Comparison of ENCODE assay signal across 22 cellular contexts in genomic region chr4:152973614-152974200, GRCh38. TPM values are rescaled to one million over a fixed set of nuclear protein-coding genes. Genes with fewer than 3 reads are reported as not detected.
A peak's percentile ranks its signal among the peaks of the same experiment; 100 is the strongest.
DNase-seq lines count a peak whose midpoint lies in the region; ATAC-seq and TF ChIP-seq lines count a peak whose summit lies in the region.
"Had no signal": no experiment of that assay in that cellular context is flagged by ENCODE, and none has a peak within 500 bp of the region (broad histone marks: within the 10 kb centered on the region; RNA-seq: fewer than 3 reads in every experiment).

No MANE protein-coding gene starts in this region.

- H3K9me3 Mint-ChIP-seq in WTC11 (no peaks in the 10 kb centered on the region), progenitor cell of endocrine pancreas (ENCODE audit: low read depth) (no peaks in the 10 kb centered on the region)
- H3K9me3 Mint-ChIP-seq: activated naive CD8-positive, alpha-beta T cell treated with anti-CD3 and anti-CD28 coated beads, Interleukin-2, amount 50 U/mL, for 24 hours had no signal

- H3K27me3 Mint-ChIP-seq in WTC11 (ENCODE audit: low read depth) (no peaks in the 10 kb centered on the region), progenitor cell of endocrine pancreas (no peaks in the 10 kb centered on the region)
- H3K27me3 Mint-ChIP-seq: activated naive CD8-positive, alpha-beta T cell treated with anti-CD3 and anti-CD28 coated beads, Interleukin-2, amount 50 U/mL, for 24 hours had no signal

- CTCF ChIA-PET in WTC11 (lab: Charles Lee): interaction anchor here (0.9 to 1.8 kb wide), 3 partner anchors 38 to 154 kb away, joined by 3 to 5 read pairs (median 4); partner anchors contain the start of gene FHDC1

- H3K4me1 Mint-ChIP-seq in WTC11 (no peaks in the 10 kb centered on the region), progenitor cell of endocrine pancreas (ENCODE audit: low read depth) (peaks cover 2% of the 10 kb centered on the region)
- H3K4me1 Mint-ChIP-seq: activated naive CD8-positive, alpha-beta T cell treated with anti-CD3 and anti-CD28 coated beads, Interleukin-2, amount 50 U/mL, for 24 hours had no signal

- peak overlapping the region; percentile 3; the same call in 1 of the 2 replicates for H3K27ac Mint-ChIP-seq in WTC11
- peak overlapping the region; percentile 26 for H3K27ac Mint-ChIP-seq in progenitor cell of endocrine pancreas
- H3K27ac Mint-ChIP-seq: activated naive CD8-positive, alpha-beta T cell treated with anti-CD3 and anti-CD28 coated beads, Interleukin-2, amount 50 U/mL, for 24 hours had no signal

- intact Hi-C loops in head of caudate nucleus (cut with DNase I): no loop called here

- no peak for ATAC-seq in WTC11
- no peak for ATAC-seq in GM21360 (IDR thresholded peaks at IDR 0.05; ENCODE audit: unreplicated experiment)
- ATAC-seq: activated naive CD8-positive, alpha-beta T cell treated with anti-CD3 and anti-CD28 coated beads, Interleukin-2, amount 50 U/mL, for 24 hours; body of pancreas; gastrocnemius medialis; HepG2; mucosa of descending colon had no signal

- no peak overlapping the region for H3K4me3 Mint-ChIP-seq in WTC11
- H3K4me3 Mint-ChIP-seq in progenitor cell of endocrine pancreas (ENCODE audit: low read depth): no peak overlapping the region
- H3K4me3 Mint-ChIP-seq: activated naive CD8-positive, alpha-beta T cell treated with anti-CD3 and anti-CD28 coated beads, Interleukin-2, amount 50 U/mL, for 24 hours had no signal

- peak; percentile 45 for DNase-seq in Ammon's horn (ENCODE audit: low spot score)
- no peak for DNase-seq in WTC11 (ENCODE audit: low spot score)
- DNase-seq in head of caudate nucleus: peak in 32 of 42 donors; percentile 12 to 83 (median 44)
- no peak for DNase-seq in progenitor cell of endocrine pancreas (ENCODE audit: low spot score, unreplicated experiment)
- DNase-seq in stimulated activated CD4-positive, alpha-beta T cell treated with anti-CD3 and anti-CD28 coated beads, Interleukin-4, amount 100 ng/mL, for 24 hours: no peak
- DNase-seq in stimulated activated CD4-positive, alpha-beta T cell treated with anti-CD3 and anti-CD28 coated beads, Interleukin-15, amount 100 ng/mL, for 24 hours: no peak
- no peak for DNase-seq in activated CD4-positive, alpha-beta T cell treated with anti-CD3 and anti-CD28 coated beads, Interleukin-2, amount 50 U/mL, for 4 hours
- DNase-seq: activated CD4-positive, alpha-beta T cell treated with anti-CD3 and anti-CD28 coated beads, Interleukin-2, amount 50 U/mL, for 48 hours; activated CD4-positive, CD25-positive, alpha-beta regulatory T cell; activated gamma-delta T cell; activated naive CD8-positive, alpha-beta T cell treated with anti-CD3 and anti-CD28 coated beads, Interleukin-2, amount 50 U/mL, for 24 hours; body of pancreas; effector memory CD4-positive, alpha-beta T cell; gastrocnemius medialis; hypothalamus; mucosa of descending colon; NCI-H1092; NCI-H1930; NCI-H69; stimulated activated CD4-positive, alpha-beta T cell treated with anti-CD3 and anti-CD28 coated beads, Interleukin-2, amount 100 ng/mL, for 24 hours had no signal

- TF ChIP-seq CTCF in WTC11 (IDR thresholded peaks at IDR 0.05) (no peak), progenitor cell of endocrine pancreas (IDR thresholded peaks at IDR 0.05; ENCODE audit: unreplicated experiment) (no peak)

- peaks cover 57% of the 10 kb centered on the region for H3K36me3 Mint-ChIP-seq in WTC11
- H3K36me3 Mint-ChIP-seq in progenitor cell of endocrine pancreas (ENCODE audit: insufficient read depth): peaks cover 19% of the 10 kb centered on the region

- POLR2A ChIA-PET in WTC11 (lab: Charles Lee): no interaction called here

TF ChIP-seq in WTC11, 78 proteins besides CTCF, POLR2A, EP300 and RAD21:
- TF ChIP-seq CREB1 (CRISPR knock-in tag; IDR thresholded peaks at IDR 0.05) (no peak), SMAD3 (CRISPR knock-in tag; IDR thresholded peaks at IDR 0.05; ENCODE audit: borderline replicate concordance) (no peak), GABPB1 (CRISPR knock-in tag; IDR thresholded peaks at IDR 0.05) (no peak), RORB (CRISPR knock-in tag; IDR thresholded peaks at IDR 0.05) (no peak), FOXJ3 (CRISPR knock-in tag; IDR thresholded peaks at IDR 0.05; ENCODE audit: borderline replicate concordance) (no peak), NFATC4 (CRISPR knock-in tag; IDR thresholded peaks at IDR 0.05) (no peak), ZNF281 (CRISPR knock-in tag; IDR thresholded peaks at IDR 0.05) (no peak), TEAD1 (CRISPR knock-in tag; IDR thresholded peaks at IDR 0.05) (no peak), ZNF425 (CRISPR knock-in tag; conservative IDR thresholded peaks at IDR 0.05) (no peak), CREM (CRISPR knock-in tag; IDR thresholded peaks at IDR 0.05) (no peak), MLX (CRISPR knock-in tag; IDR thresholded peaks at IDR 0.05) (no peak), KAT7 (CRISPR knock-in tag; IDR thresholded peaks at IDR 0.05; ENCODE audit: borderline replicate concordance) (no peak), ZNF219 (CRISPR knock-in tag; IDR thresholded peaks at IDR 0.05; ENCODE audit: borderline replicate concordance) (no peak), CBFB (CRISPR knock-in tag; IDR thresholded peaks at IDR 0.05; ENCODE audit: low read depth) (no peak), USF2 (CRISPR knock-in tag; IDR thresholded peaks at IDR 0.05) (no peak), TEAD4 (CRISPR knock-in tag; IDR thresholded peaks at IDR 0.05) (no peak), JAZF1 (CRISPR knock-in tag; IDR thresholded peaks at IDR 0.05) (no peak), RELA (CRISPR knock-in tag; IDR thresholded peaks at IDR 0.05; ENCODE audit: borderline replicate concordance) (no peak)

RNA-seq across cellular contexts. Expression of gene FHDC1, which starts 37.6 kb away (rescaled TPM):
- total RNA-seq in WTC11 (2021) (15.5 to 18.1 TPM (median 17.1 TPM) in 3 replicates), progenitor cell of endocrine pancreas (11.3 and 11.6 TPM in 2 replicates)

Comparison
In these comparisons a context has a peak if more than half of its experiments do, and no peak if none do; other contexts are left out.
1. DNase-seq: peak in Ammon's horn (single experiment) and head of caudate nucleus (32 of 42); none in WTC11 (single experiment), progenitor cell of endocrine pancreas (single experiment), stimulated activated CD4-positive, alpha-beta T cell treated with anti-CD3 and anti-CD28 coated beads, Interleukin-4, amount 100 ng/mL, for 24 hours (single experiment), stimulated activated CD4-positive, alpha-beta T cell treated with anti-CD3 and anti-CD28 coated beads, Interleukin-15, amount 100 ng/mL, for 24 hours (single experiment) and activated CD4-positive, alpha-beta T cell treated with anti-CD3 and anti-CD28 coated beads, Interleukin-2, amount 50 U/mL, for 4 hours (0 of 2).